10 cellular contexts compared by ENCODE assay signal in the genomic region with DNA sequence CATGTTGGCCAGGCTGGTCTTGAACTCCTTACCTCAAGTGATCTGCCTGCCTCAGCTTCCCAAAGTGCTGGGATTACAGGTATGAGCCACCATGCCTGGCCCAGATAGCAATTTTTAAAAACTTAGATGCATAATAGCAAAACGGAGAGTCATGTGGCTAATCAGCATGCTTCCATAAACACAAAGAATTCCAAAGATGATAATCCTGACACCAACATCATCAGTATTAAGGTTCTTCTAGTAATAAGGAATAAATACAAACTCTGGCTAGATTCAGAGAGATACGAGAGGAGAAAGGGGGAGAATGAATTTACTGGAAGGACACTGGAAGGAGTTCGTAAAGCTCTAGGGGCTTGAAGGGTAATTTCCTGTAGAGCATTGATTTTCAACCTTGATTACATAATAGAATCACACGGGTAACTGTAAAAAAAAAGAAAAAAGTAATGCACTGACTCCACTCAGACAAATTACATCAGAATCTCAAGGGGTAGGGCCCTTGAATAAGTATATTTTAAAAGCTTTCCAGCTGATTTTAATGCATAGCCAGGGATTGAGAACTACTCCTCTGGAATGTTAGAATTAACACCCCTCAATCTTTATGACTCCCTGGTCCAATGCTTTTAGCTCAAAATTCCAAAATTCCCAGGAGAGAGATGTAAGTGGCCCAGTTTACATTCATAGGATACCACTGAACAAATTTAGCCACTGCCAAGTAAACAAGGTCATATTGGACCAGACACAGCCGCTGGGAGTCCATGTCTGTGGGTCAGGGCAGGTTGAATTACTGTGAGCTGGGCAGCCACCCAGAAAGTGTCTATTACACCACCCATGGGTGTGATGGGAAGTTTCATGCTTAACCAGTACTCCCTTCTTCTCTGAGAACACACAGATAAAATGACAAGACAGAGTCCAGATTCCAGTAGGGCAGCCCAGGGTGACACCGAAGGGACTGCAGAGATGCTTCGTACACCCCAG.
DNase-seq lines count a peak whose midpoint lies in the region; ATAC-seq and TF ChIP-seq lines count a peak whose summit lies in the region.
"Had no signal": no experiment of that assay in that cellular context is flagged by ENCODE, and none has a peak within 500 bp of the region (broad histone marks: within the 10 kb centered on the region; RNA-seq: fewer than 3 reads in every experiment).

No MANE protein-coding gene starts in this region.

- no peak for TF ChIP-seq POLR2A in body of pancreas (IDR thresholded peaks at IDR 0.05)
- TF ChIP-seq POLR2A in tibial nerve (IDR thresholded peaks at IDR 0.05) = no peak

- ATAC-seq in body of pancreas = peak; percentile 45
- no peak for ATAC-seq in GM21423 (IDR thresholded peaks at IDR 0.05; ENCODE audit: unreplicated experiment)
- ATAC-seq: stimulated activated naive B cell treated with anti-CD40 and anti-IgM and Interleukin-4, amounts not matched to agents 10 μg/mL and 1 μg/mL and 100 μg/mL, for 72 hours had no signal

- H3K27ac ChIP-seq in body of pancreas (no peak overlapping the region), tibial nerve (no peak overlapping the region)
- H3K27ac ChIP-seq: skin epidermis had no signal

- H3K4me3 ChIP-seq in body of pancreas (no peak overlapping the region), tibial nerve (no peak overlapping the region)
- H3K4me3 ChIP-seq: skin epidermis had no signal

- H3K36me3 ChIP-seq in body of pancreas (replicated peaks in 1 of 2; ENCODE audit: insufficient read depth in 1 of 2, low read depth in 2 of 2) (no peaks in the 10 kb centered on the region), tibial nerve (no peaks in the 10 kb centered on the region)

- no peaks in the 10 kb centered on the region for H3K9me3 ChIP-seq in body of pancreas
- H3K9me3 ChIP-seq in tibial nerve = no peaks in the 10 kb centered on the region

- WGBS in body of pancreas, 2 donors = 40 to 42% methylated on average over 7 of the region's 7 CpGs
- 46 to 47% methylated on average over 7 of the region's 7 CpGs for WGBS in tibial nerve, 2 donors

- H3K27me3 ChIP-seq in body of pancreas (no peaks in the 10 kb centered on the region), tibial nerve (no peaks in the 10 kb centered on the region)

- H3K4me1 ChIP-seq in body of pancreas (peaks cover 6% of the 10 kb centered on the region), tibial nerve (peaks cover 0 to 4% (median 0%) of the 10 kb centered on the region in 4 donors)

- peak; percentile 16 for DNase-seq in HT-29 (ENCODE audit: low spot score)
- peak; percentile 16 to 43 (median 32) for DNase-seq in body of pancreas
- DNase-seq in iPS-NIHi11 (ENCODE audit: low spot score) = peak; percentile 27
- DNase-seq in tibial nerve (ENCODE audit: low spot score in 2 of 2) = peak; percentile 21 to 31
- no peak for DNase-seq in NCI-H1105 (lab: John Stamatoyannopoulos, UW)
- DNase-seq in NCI-H82 treated with DMSO at 0.1 percent for 48 hours (lab: John Stamatoyannopoulos, UW; ENCODE audit: unreplicated experiment) = no peak
- DNase-seq: islet precursor cell; stimulated activated naive B cell treated with anti-CD40 and anti-IgM and Interleukin-4, amounts not matched to agents 10 μg/mL and 1 μg/mL and 100 μg/mL, for 72 hours had no signal

- intact Hi-C loops in body of pancreas (cut with DNase I) = no loop called here

- TF ChIP-seq CTCF in body of pancreas (IDR thresholded peaks at IDR 0.05) = no peak
- no peak for TF ChIP-seq CTCF in tibial nerve (IDR thresholded peaks at IDR 0.05)

- no peak for TF ChIP-seq EP300 in tibial nerve (IDR thresholded peaks at IDR 0.05)

Comparison
In these comparisons a context has a peak if more than half of its experiments do, and no peak if none do; other contexts are left out.
1. DNase-seq: peak in HT-29 (single experiment), body of pancreas (4 of 4), iPS-NIHi11 (single experiment) and tibial nerve (2 of 2); none in NCI-H1105 (single experiment) and NCI-H82 treated with DMSO at 0.1 percent for 48 hours (single experiment).